In the genomic region with DNA sequence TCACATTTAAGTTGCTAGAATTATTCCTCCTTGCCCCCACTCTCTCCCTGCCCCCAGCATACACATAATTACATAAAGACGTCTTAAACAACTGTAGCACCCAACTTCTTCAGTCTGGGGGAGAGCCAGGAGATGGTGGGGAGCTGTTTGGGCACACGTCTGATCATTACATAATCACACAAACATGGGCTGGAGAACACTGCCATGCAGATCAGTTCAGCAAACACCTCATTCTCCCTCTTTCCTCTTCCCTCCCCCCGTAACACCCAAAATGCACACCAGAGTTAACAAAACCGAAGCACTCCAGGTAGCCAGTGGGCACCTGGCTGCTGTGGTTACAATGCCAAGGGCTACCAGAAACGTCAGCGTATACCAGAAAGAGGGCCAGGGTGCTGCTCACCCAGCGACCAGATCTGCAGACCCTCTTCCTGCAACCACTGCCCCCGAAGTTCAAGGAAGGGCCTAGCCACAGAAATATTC, we compare ENCODE assay signal across 9 cellular contexts. TPM values are rescaled to one million over a fixed set of nuclear protein-coding genes. Genes with fewer than 3 reads are reported as not detected.
DNase-seq lines count a peak whose midpoint lies in the region; ATAC-seq and TF ChIP-seq lines count a peak whose summit lies in the region.
"Had no signal": no experiment of that assay in that cellular context is flagged by ENCODE, and none has a peak within 500 bp of the region (broad histone marks: within the 10 kb centered on the region; RNA-seq: fewer than 3 reads in every experiment).

No MANE protein-coding gene starts in this region.

- H3K36me3 Mint-ChIP-seq in CD4-positive, CD25-positive, alpha-beta regulatory T cell: no peaks in the 10 kb centered on the region
- no peaks in the 10 kb centered on the region for H3K36me3 Mint-ChIP-seq in dendritic cell treated with granulocyte-macrophage colony-stimulating factor and Interleukin-4, amounts not matched to agents 40 ng/mL and 50 ng/mL, for 4 days (ENCODE audit: low read depth)

- peaks cover 26 to 87% (median 68%) of the 10 kb centered on the region in 4 donors for H3K4me1 Mint-ChIP-seq in CD4-positive, CD25-positive, alpha-beta regulatory T cell
- H3K4me1 Mint-ChIP-seq in dendritic cell treated with granulocyte-macrophage colony-stimulating factor and Interleukin-4, amounts not matched to agents 40 ng/mL and 50 ng/mL, for 4 days (ENCODE audit: low read depth): peaks cover 21% of the 10 kb centered on the region

- peak overlapping the region; percentile 90 for H3K9ac ChIP-seq in neural cell (ENCODE audit: low read length)

- peaks cover 34% of the 10 kb centered on the region for H3K79me2 ChIP-seq in neural cell (replicated peaks; ENCODE audit: insufficient read depth, low read length)

- H3K4me3 ChIP-seq in CD4-positive, CD25-positive, alpha-beta regulatory T cell (ENCODE audit: low read depth, low read length): peak overlapping the region; percentile 87
- H3K4me3 ChIP-seq in Jurkat, Clone E6-1 (ENCODE audit: low read length): peak overlapping the region; percentile 87
- H3K4me3 ChIP-seq in neural cell (ENCODE audit: low read length): peak overlapping the region; percentile 76
- H3K4me3 ChIP-seq in WERI-Rb-1 (ENCODE audit: low read depth, low read length): no peak overlapping the region

- peak overlapping the region; percentile 93 to 95 (median 95) for H3K27ac Mint-ChIP-seq in CD4-positive, CD25-positive, alpha-beta regulatory T cell
- H3K27ac Mint-ChIP-seq in dendritic cell treated with granulocyte-macrophage colony-stimulating factor and Interleukin-4, amounts not matched to agents 40 ng/mL and 50 ng/mL, for 4 days: no peak overlapping the region

- H3K27me3 Mint-ChIP-seq in CD4-positive, CD25-positive, alpha-beta regulatory T cell: no peaks in the 10 kb centered on the region
- H3K27me3 Mint-ChIP-seq in dendritic cell treated with granulocyte-macrophage colony-stimulating factor and Interleukin-4, amounts not matched to agents 40 ng/mL and 50 ng/mL, for 4 days: peaks cover 54% of the 10 kb centered on the region

- no peak for TF ChIP-seq RAD21 in neural cell (conservative IDR thresholded peaks at IDR 0.05)

- no peak for TF ChIP-seq EP300 in neural cell (conservative IDR thresholded peaks at IDR 0.05; ENCODE audit: poor library complexity, severe bottlenecking)

- H3F3A ChIP-seq in neural cell (ENCODE audit: insufficient read depth, low read length, poor library complexity, severe bottlenecking): peaks cover 5% of the 10 kb centered on the region

- no peaks in the 10 kb centered on the region for H3K9me3 ChIP-seq in CD4-positive, CD25-positive, alpha-beta regulatory T cell (ENCODE audit: control insufficient read depth in 2 of 2, low read length in 2 of 2)
- no peaks in the 10 kb centered on the region for H3K9me3 ChIP-seq in neural cell (ENCODE audit: low read length)
- H3K9me3 ChIP-seq in WERI-Rb-1 (ENCODE audit: severe bottlenecking): peaks cover 5% of the 10 kb centered on the region

- H3K9me3 Mint-ChIP-seq in CD4-positive, CD25-positive, alpha-beta regulatory T cell: peaks cover 0 to 1% (median 0%) of the 10 kb centered on the region in 7 donors
- H3K9me3 Mint-ChIP-seq in dendritic cell treated with granulocyte-macrophage colony-stimulating factor and Interleukin-4, amounts not matched to agents 40 ng/mL and 50 ng/mL, for 4 days: peaks cover 9% of the 10 kb centered on the region

- H3K4me1 ChIP-seq in CD4-positive, CD25-positive, alpha-beta regulatory T cell (ENCODE audit: control insufficient read depth, insufficient read depth, low read length, poor library complexity, severe bottlenecking): peaks cover 72% of the 10 kb centered on the region

- TF ChIP-seq CTCF in neural cell (IDR thresholded peaks at IDR 0.05; ENCODE audit: poor library complexity, severe bottlenecking) (no peak), WERI-Rb-1 (IDR thresholded peaks at IDR 0.05; ENCODE audit: low read depth, low read length) (no peak)

- H3K4me2 ChIP-seq in neural cell (ENCODE audit: low read length): peak overlapping the region; percentile 79

- no peak for DNase-seq in CD4-positive, CD25-positive, alpha-beta regulatory T cell
- no peak for DNase-seq in Jurkat, Clone E6-1 (ENCODE audit: low read depth, low spot score)
- DNase-seq in NCI-H128 (lab: John Stamatoyannopoulos, UW; ENCODE audit: unreplicated experiment) (no peak), SHP77 (lab: John Stamatoyannopoulos, UW) (no peak), GM19238 (ENCODE audit: insufficient read length, low spot score) (no peak), WERI-Rb-1 (no peak)
- DNase-seq: RPMI8226 had no signal

- no peaks in the 10 kb centered on the region for H4K20me1 ChIP-seq in neural cell (ENCODE audit: insufficient read depth)

- intact Hi-C loops in dendritic cell treated with granulocyte-macrophage colony-stimulating factor and Interleukin-4, amounts not matched to agents 40 ng/mL and 50 ng/mL, for 4 days (cut with micrococcal nuclease): no loop called here

- H3K27ac ChIP-seq in CD4-positive, CD25-positive, alpha-beta regulatory T cell (ENCODE audit: insufficient read depth, low read length, poor library complexity, severe bottlenecking): no peak overlapping the region
- H3K27ac ChIP-seq in neural cell (ENCODE audit: low read length): peak overlapping the region; percentile 93
- no peak overlapping the region for H3K27ac ChIP-seq in WERI-Rb-1

- no peak overlapping the region for H2AFZ ChIP-seq in neural cell (ENCODE audit: low read depth, low read length)

- H3K27me3 ChIP-seq in CD4-positive, CD25-positive, alpha-beta regulatory T cell (ENCODE audit: control insufficient read depth, insufficient read depth, low read length): no peaks in the 10 kb centered on the region
- no peaks in the 10 kb centered on the region for H3K27me3 ChIP-seq in neural cell (ENCODE audit: insufficient read depth, low read depth, low read length)
- H3K27me3 ChIP-seq in WERI-Rb-1 (ENCODE audit: insufficient read depth, low read depth, severe bottlenecking): no peaks in the 10 kb centered on the region

- H3K9me2 ChIP-seq in neural cell (ENCODE audit: insufficient read depth, low read length): no peaks in the 10 kb centered on the region

- H3K36me3 ChIP-seq in CD4-positive, CD25-positive, alpha-beta regulatory T cell (ENCODE audit: control insufficient read depth, insufficient read depth, low read length): no peaks in the 10 kb centered on the region
- H3K36me3 ChIP-seq in neural cell (ENCODE audit: insufficient read depth, low read length) (no peaks in the 10 kb centered on the region), WERI-Rb-1 (no peaks in the 10 kb centered on the region)

- ATAC-seq in CD4-positive, CD25-positive, alpha-beta regulatory T cell (ENCODE audit: low read depth in 2 of 2): no peak

- peak overlapping the region; percentile 88 to 93 (median 91) for H3K4me3 Mint-ChIP-seq in CD4-positive, CD25-positive, alpha-beta regulatory T cell
- H3K4me3 Mint-ChIP-seq in dendritic cell treated with granulocyte-macrophage colony-stimulating factor and Interleukin-4, amounts not matched to agents 40 ng/mL and 50 ng/mL, for 4 days: peak overlapping the region; percentile 62

TF ChIP-seq in neural cell, 6 proteins besides CTCF, POLR2A, EP300 and RAD21:
- no peak for TF ChIP-seq TAF1 (IDR thresholded peaks at IDR 0.05; ENCODE audit: low read depth)
- TF ChIP-seq SMC3 (conservative IDR thresholded peaks at IDR 0.05; ENCODE audit: poor library complexity): no peak
- no peak for TF ChIP-seq POLR2AphosphoS5 (IDR thresholded peaks at IDR 0.05)
- TF ChIP-seq, protein P1, sequence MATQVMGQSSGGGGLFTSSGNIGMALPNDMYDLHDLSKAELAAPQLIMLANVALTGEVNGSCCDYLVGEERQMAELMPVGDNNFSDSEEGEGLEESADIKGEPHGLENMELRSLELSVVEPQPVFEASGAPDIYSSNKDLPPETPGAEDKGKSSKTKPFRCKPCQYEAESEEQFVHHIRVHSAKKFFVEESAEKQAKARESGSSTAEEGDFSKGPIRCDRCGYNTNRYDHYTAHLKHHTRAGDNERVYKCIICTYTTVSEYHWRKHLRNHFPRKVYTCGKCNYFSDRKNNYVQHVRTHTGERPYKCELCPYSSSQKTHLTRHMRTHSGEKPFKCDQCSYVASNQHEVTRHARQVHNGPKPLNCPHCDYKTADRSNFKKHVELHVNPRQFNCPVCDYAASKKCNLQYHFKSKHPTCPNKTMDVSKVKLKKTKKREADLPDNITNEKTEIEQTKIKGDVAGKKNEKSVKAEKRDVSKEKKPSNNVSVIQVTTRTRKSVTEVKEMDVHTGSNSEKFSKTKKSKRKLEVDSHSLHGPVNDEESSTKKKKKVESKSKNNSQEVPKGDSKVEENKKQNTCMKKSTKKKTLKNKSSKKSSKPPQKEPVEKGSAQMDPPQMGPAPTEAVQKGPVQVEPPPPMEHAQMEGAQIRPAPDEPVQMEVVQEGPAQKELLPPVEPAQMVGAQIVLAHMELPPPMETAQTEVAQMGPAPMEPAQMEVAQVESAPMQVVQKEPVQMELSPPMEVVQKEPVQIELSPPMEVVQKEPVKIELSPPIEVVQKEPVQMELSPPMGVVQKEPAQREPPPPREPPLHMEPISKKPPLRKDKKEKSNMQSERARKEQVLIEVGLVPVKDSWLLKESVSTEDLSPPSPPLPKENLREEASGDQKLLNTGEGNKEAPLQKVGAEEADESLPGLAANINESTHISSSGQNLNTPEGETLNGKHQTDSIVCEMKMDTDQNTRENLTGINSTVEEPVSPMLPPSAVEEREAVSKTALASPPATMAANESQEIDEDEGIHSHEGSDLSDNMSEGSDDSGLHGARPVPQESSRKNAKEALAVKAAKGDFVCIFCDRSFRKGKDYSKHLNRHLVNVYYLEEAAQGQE (IDR thresholded peaks at IDR 0.05; ENCODE audit: borderline replicate concordance): no peak

RNA-seq across cellular contexts. Expression of a gene that starts 1.6 kb away (rescaled TPM):
- total RNA-seq in CD4-positive, CD25-positive, alpha-beta regulatory T cell: 17.2 TPM
- 10 to 100 TPM in 1 of 4 donors, 1 to 10 TPM in 3; 3.9 to 10.9 (median 6.0) TPM for polyA plus RNA-seq in CD4-positive, CD25-positive, alpha-beta regulatory T cell
- 13.6 TPM for polyA plus RNA-seq in Jurkat, Clone E6-1 (2012; ENCODE audit: insufficient read depth, insufficient read length)
- 1.9 and 2.6 TPM in 2 replicates for polyA plus RNA-seq in neural cell
- polyA minus RNA-seq in neural cell: 9.3 and 10.7 TPM in 2 replicates
